In the genomic region with DNA sequence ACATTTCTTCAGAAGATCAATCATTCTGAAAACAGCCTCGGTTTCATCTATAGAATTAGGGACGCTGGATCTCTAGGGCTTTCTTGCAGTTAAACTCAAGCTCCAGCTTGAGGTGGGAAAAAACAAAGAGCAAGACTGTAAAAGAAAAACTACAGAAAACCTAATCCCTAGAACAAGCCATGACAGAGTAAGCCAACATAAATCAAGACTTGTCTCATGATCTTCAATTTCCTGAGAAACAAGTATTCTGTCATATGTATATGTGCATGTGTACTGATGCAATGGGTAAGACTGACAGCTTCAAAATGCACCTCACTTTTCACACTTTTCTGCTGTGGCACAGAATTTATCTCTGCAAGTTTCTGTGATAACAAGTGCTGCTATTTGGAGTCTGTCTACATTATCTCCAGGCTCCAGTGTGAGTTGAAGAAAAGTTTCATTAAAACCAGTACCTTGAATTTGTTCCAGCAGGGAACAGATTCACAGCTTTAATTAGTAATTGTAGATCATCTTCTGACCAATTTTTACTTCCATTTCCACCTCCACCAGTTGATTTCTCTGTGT, we compare ENCODE assay signal across 1 cellular context.
A peak's percentile ranks its signal among the peaks of the same experiment; 100 is the strongest.
TF ChIP-seq lines count a peak whose summit lies in the region.

No MANE protein-coding gene starts in this region.

TF ChIP-seq in K562, 482 proteins besides CTCF, POLR2A, EP300 and RAD21:
- TF ChIP-seq TOE1 (IDR thresholded peaks at IDR 0.05; ENCODE audit: borderline replicate concordance): no peak
- TF ChIP-seq TOE1 (CRISPR knock-in tag; IDR thresholded peaks at IDR 0.05; ENCODE audit: borderline replicate concordance, low read depth): no peak
- TF ChIP-seq, protein P1, sequence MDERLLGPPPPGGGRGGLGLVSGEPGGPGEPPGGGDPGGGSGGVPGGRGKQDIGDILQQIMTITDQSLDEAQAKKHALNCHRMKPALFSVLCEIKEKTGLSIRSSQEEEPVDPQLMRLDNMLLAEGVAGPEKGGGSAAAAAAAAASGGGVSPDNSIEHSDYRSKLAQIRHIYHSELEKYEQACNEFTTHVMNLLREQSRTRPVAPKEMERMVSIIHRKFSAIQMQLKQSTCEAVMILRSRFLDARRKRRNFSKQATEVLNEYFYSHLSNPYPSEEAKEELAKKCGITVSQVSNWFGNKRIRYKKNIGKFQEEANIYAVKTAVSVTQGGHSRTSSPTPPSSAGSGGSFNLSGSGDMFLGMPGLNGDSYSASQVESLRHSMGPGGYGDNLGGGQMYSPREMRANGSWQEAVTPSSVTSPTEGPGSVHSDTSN (CRISPR knock-in tag; IDR thresholded peaks at IDR 0.05; ENCODE audit: low read depth): no peak
- TF ChIP-seq, protein P1 (tag; conservative IDR thresholded peaks at IDR 0.05; ENCODE audit: low read depth): peak; percentile 50
- no peak for TF ChIP-seq BRD4 (IDR thresholded peaks at IDR 0.05)
- TF ChIP-seq, protein P2, sequence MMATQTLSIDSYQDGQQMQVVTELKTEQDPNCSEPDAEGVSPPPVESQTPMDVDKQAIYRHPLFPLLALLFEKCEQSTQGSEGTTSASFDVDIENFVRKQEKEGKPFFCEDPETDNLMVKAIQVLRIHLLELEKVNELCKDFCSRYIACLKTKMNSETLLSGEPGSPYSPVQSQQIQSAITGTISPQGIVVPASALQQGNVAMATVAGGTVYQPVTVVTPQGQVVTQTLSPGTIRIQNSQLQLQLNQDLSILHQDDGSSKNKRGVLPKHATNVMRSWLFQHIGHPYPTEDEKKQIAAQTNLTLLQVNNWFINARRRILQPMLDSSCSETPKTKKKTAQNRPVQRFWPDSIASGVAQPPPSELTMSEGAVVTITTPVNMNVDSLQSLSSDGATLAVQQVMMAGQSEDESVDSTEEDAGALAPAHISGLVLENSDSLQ (IDR thresholded peaks at IDR 0.05): peak; percentile 35; the same call in 1 of the 2 replicates
- no peak for TF ChIP-seq FOXK2 (conservative IDR thresholded peaks at IDR 0.05 in 1 of 2, IDR thresholded peaks at IDR 0.05 in 1 of 2; ENCODE audit: low read depth in 2 of 2)
- peak; percentile 51 for TF ChIP-seq MEIS2 (IDR thresholded peaks at IDR 0.05; ENCODE audit: partially characterized antibody)
- TF ChIP-seq NR2F6 (CRISPR knock-in tag; IDR thresholded peaks at IDR 0.05): no peak
- TF ChIP-seq TCF7 (IDR thresholded peaks at IDR 0.05; ENCODE audit: borderline replicate concordance): no peak
